In the genomic region with DNA sequence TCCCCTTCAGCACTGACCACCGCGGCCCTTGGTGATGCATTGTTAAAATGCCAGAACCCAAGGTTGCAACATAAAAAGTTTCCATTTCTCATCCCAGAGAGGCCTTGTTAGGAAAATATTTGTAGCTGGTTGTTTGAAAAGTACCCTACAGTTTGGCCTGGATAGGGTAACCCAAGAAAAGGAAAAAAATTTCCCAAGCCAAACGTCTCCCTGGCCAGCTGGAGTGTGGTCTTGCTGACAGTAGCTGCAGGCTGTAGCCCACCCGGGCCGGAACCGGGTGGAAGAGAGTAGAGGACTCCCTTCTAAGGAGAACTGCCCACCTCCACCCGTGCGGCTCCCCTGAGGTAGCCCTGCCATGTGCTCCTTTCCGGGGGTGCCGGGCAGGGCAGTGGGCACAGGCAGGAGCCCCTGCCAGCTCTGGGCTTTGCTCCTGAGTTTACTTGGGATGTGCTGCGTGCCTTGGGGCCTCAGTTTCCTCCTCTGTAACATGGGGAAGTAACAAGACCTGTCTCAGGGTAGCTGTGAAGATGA, we compare ENCODE assay signal across 22 cellular contexts. TPM values are rescaled to one million over a fixed set of nuclear protein-coding genes. Genes with fewer than 3 reads are reported as not detected.
A peak's percentile ranks its signal among the peaks of the same experiment; 100 is the strongest.
DNase-seq lines count a peak whose midpoint lies in the region; ATAC-seq and TF ChIP-seq lines count a peak whose summit lies in the region.
"Had no signal": no experiment of that assay in that cellular context is flagged by ENCODE, and none has a peak within 500 bp of the region (broad histone marks: within the 10 kb centered on the region; RNA-seq: fewer than 3 reads in every experiment).

No MANE protein-coding gene starts in this region.

- H3K36me3 ChIP-seq in GM23338 (ENCODE audit: insufficient read depth) = no peaks in the 10 kb centered on the region
- H3K36me3 ChIP-seq in colonic mucosa = peaks cover 6% of the 10 kb centered on the region
- H3K36me3 ChIP-seq in muscle layer of duodenum (ENCODE audit: control insufficient read depth in 1 of 2, insufficient read depth in 2 of 2, low read length in 2 of 2) = peaks cover 14 to 31% of the 10 kb centered on the region in 2 donors
- no peaks in the 10 kb centered on the region for H3K36me3 ChIP-seq in testis (ENCODE audit: low read depth, missing control alignments)
- peaks cover 10% of the 10 kb centered on the region; the same call in 1 of the 2 replicates for H3K36me3 ChIP-seq in OCI-LY7 (ENCODE audit: insufficient read depth, low read length)

- H3K79me2 ChIP-seq in GM23338 (replicated peaks; ENCODE audit: insufficient read depth) (no peaks in the 10 kb centered on the region), OCI-LY7 (ENCODE audit: insufficient read depth, low read depth, low read length) (no peaks in the 10 kb centered on the region)

- no peak overlapping the region for H3K4me3 ChIP-seq in GM23338
- no peak overlapping the region for H3K4me3 ChIP-seq in colonic mucosa
- H3K4me3 ChIP-seq in muscle layer of duodenum (ENCODE audit: low read depth in 1 of 2, low read length in 2 of 2) = peak overlapping the region in 1 of 2 donors; percentile 0
- no peak overlapping the region for H3K4me3 ChIP-seq in testis
- H3K4me3 ChIP-seq in OCI-LY7 (ENCODE audit: low read depth, low read length, poor library complexity, severe bottlenecking) = no peak overlapping the region
- H3K4me3 ChIP-seq: lung had no signal

- peaks cover 12% of the 10 kb centered on the region; the same call in 2 of the 3 replicates for H3K4me1 Mint-ChIP-seq in GM23338
- H3K4me1 Mint-ChIP-seq: activated CD8-positive, alpha-beta memory T cell treated with anti-CD3 and anti-CD28 coated beads, Interleukin-2, amount 10 ng/mL, durations not matched to agents 7 days and 5 days had no signal

- H3K4me2 ChIP-seq in GM23338 = no peak overlapping the region
- no peak overlapping the region for H3K4me2 ChIP-seq in OCI-LY7 (ENCODE audit: low read length)

- H3F3A ChIP-seq in GM23338 (replicated peaks; ENCODE audit: low read depth) = no peaks in the 10 kb centered on the region

- no peaks in the 10 kb centered on the region for H3K9me3 ChIP-seq in colonic mucosa
- no peaks in the 10 kb centered on the region for H3K9me3 ChIP-seq in muscle layer of duodenum (ENCODE audit: control insufficient read depth in 1 of 2, low read length in 2 of 2)
- no peaks in the 10 kb centered on the region for H3K9me3 ChIP-seq in testis
- no peaks in the 10 kb centered on the region for H3K9me3 ChIP-seq in OCI-LY7 (ENCODE audit: low read length)

- no peaks in the 10 kb centered on the region for H3K9me3 Mint-ChIP-seq in GM23338
- H3K9me3 Mint-ChIP-seq: nephron had no signal

- peaks cover 4% of the 10 kb centered on the region; the same call in 1 of the 3 replicates for H3K36me3 Mint-ChIP-seq in GM23338 (ENCODE audit: low read depth)

- CTCF ChIA-PET in OCI-LY7 (lab: Charles Lee; ENCODE audit: unreplicated experiment) = no interaction called here

- peaks cover 7% of the 10 kb centered on the region for H3K27me3 Mint-ChIP-seq in GM23338 (ENCODE audit: insufficient read depth, low read depth, poor library complexity)
- H3K27me3 Mint-ChIP-seq: activated CD8-positive, alpha-beta memory T cell treated with anti-CD3 and anti-CD28 coated beads, Interleukin-2, amount 10 ng/mL, durations not matched to agents 7 days and 5 days had no signal

- H3K9me2 ChIP-seq in GM23338 (ENCODE audit: insufficient read depth) (no peaks in the 10 kb centered on the region), OCI-LY7 (ENCODE audit: insufficient read depth, low read length) (no peaks in the 10 kb centered on the region)

- H3K27me3 ChIP-seq in GM23338 (ENCODE audit: insufficient read depth) (no peaks in the 10 kb centered on the region), colonic mucosa (no peaks in the 10 kb centered on the region), muscle layer of duodenum (ENCODE audit: low read depth, low read length) (no peaks in the 10 kb centered on the region), testis (no peaks in the 10 kb centered on the region)

- POLR2A ChIA-PET in OCI-LY7 (lab: Charles Lee) = no interaction called here

- WGBS in testis, 2 donors = 55 to 60% methylated on average over 10 to 11 of the region's 11 CpGs

- no peak for TF ChIP-seq CTCF in GM23338 (conservative IDR thresholded peaks at IDR 0.05; ENCODE audit: low read depth in 2 of 2)
- no peak for TF ChIP-seq CTCF in colonic mucosa (IDR thresholded peaks at IDR 0.05)
- TF ChIP-seq CTCF in testis (IDR thresholded peaks at IDR 0.05) = no peak
- TF ChIP-seq CTCF in OCI-LY7 (conservative IDR thresholded peaks at IDR 0.05; ENCODE audit: low read length) = no peak

- H3K9ac ChIP-seq in colonic mucosa (ENCODE audit: low read depth in 2 of 2, low read length in 2 of 2) = no peak overlapping the region

- no peaks in the 10 kb centered on the region for H3K4me1 ChIP-seq in GM23338 (ENCODE audit: insufficient read depth)
- no peaks in the 10 kb centered on the region for H3K4me1 ChIP-seq in colonic mucosa
- peaks cover 6 to 30% of the 10 kb centered on the region in 2 donors for H3K4me1 ChIP-seq in muscle layer of duodenum (ENCODE audit: control insufficient read depth in 1 of 2, insufficient read depth in 2 of 2, low read length in 2 of 2)
- H3K4me1 ChIP-seq in testis = peaks cover 15% of the 10 kb centered on the region
- H3K4me1 ChIP-seq in OCI-LY7 (ENCODE audit: insufficient read depth, low read length, poor library complexity, severe bottlenecking) = no peaks in the 10 kb centered on the region

- ATAC-seq in GM23338 (no peak), GM18502 (IDR thresholded peaks at IDR 0.05; ENCODE audit: poor library complexity, unreplicated experiment) (no peak), HG03457 (IDR thresholded peaks at IDR 0.05; ENCODE audit: unreplicated experiment) (no peak)
- ATAC-seq: activated CD8-positive, alpha-beta memory T cell treated with anti-CD3 and anti-CD28 coated beads, Interleukin-2, amount 10 ng/mL, durations not matched to agents 7 days and 5 days had no signal

- DNase-seq in GM23338 (ENCODE audit: low spot score) (no peak), colonic mucosa (no peak), testis (no peak), putamen (ENCODE audit: low spot score) (no peak), OCI-LY7 (ENCODE audit: low spot score) (no peak)
- DNase-seq: activated CD4-positive, alpha-beta T cell treated with anti-CD3 and anti-CD28 coated beads for 1 hour; activated CD8-positive, alpha-beta memory T cell treated with anti-CD3 and anti-CD28 coated beads, Interleukin-2, amount 10 ng/mL, durations not matched to agents 7 days and 5 days; activated gamma-delta T cell; cortex of kidney; Karpas-422; NCI-H1092; NCI-H82; retina had no signal

- H3K27ac Mint-ChIP-seq in GM23338 = 0 out of 2 replicates have a peak overlapping the region, but pooled peaks have one; percentile 56
- H3K27ac Mint-ChIP-seq: activated CD8-positive, alpha-beta memory T cell treated with anti-CD3 and anti-CD28 coated beads, Interleukin-2, amount 10 ng/mL, durations not matched to agents 7 days and 5 days had no signal

- H3K4me3 Mint-ChIP-seq in GM23338 = no peak overlapping the region
- H3K4me3 Mint-ChIP-seq: activated CD8-positive, alpha-beta memory T cell treated with anti-CD3 and anti-CD28 coated beads, Interleukin-2, amount 10 ng/mL, durations not matched to agents 7 days and 5 days; nephron had no signal

- intact Hi-C loops in colonic mucosa (cut with DNase I) (no loop called here), testis (cut with DNase I; ENCODE audit: low total_unique reads) (no loop called here), OCI-LY7 (cut with micrococcal nuclease; ENCODE audit: unreplicated experiment) (no loop called here)

- BruUV-seq in OCI-LY7 (replicated peaks; lab: Mats Ljungman, UMichigan) = no TSS peak

- H3K27ac ChIP-seq in GM23338 (ENCODE audit: low read depth) (no peak overlapping the region), colonic mucosa (peak overlapping the region; percentile 63), muscle layer of duodenum (ENCODE audit: low read length) (peak overlapping the region; percentile 75), testis (peak overlapping the region; percentile 76 to 81), OCI-LY7 (ENCODE audit: low read depth, low read length, poor library complexity, severe bottlenecking) (no peak overlapping the region)

- no peak overlapping the region for H2AFZ ChIP-seq in GM23338
- H2AFZ ChIP-seq in OCI-LY7 (ENCODE audit: low read length) = no peak overlapping the region

- TF ChIP-seq POLR2A in testis (IDR thresholded peaks at IDR 0.05) = no peak

- H4K20me1 ChIP-seq in GM23338 (replicated peaks; ENCODE audit: insufficient read depth) (no peaks in the 10 kb centered on the region), OCI-LY7 (ENCODE audit: insufficient read depth, low read length) (no peaks in the 10 kb centered on the region)

TF ChIP-seq in GM23338, 12 proteins besides CTCF, POLR2A, EP300 and RAD21 (continues in another document):
- no peak for TF ChIP-seq NANOG (IDR thresholded peaks at IDR 0.05; ENCODE audit: borderline replicate concordance)

RNA-seq across cellular contexts. Expression of gene IGHMBP2, which starts 38.5 kb away (rescaled TPM):
- 13.7 and 27.7 TPM in 2 replicates for total RNA-seq in GM23338 (2014; rRNA removed; shearing (Covaris generic))
- 14.3 TPM in 2 replicates for polyA plus RNA-seq in GM23338 (2016; fragmentation: Nextera tagmentation; extraction: Ambion mirVana)
- total RNA-seq in colonic mucosa = 10 to 100 TPM; 16.6 to 20.4 TPM
- total RNA-seq in testis = 10 to 100 TPM; 42.6 to 47.1 TPM
- polyA plus RNA-seq in testis (ENCODE audit: insufficient read depth, low read depth, low replicate concordance) = 68.9 TPM
- total RNA-seq in OCI-LY7 (2014; rRNA removed; shearing (Covaris generic)) = 17.5 and 27.3 TPM in 2 replicates
- 35.2 and 37.9 TPM in 2 replicates for total RNA-seq in OCI-LY7 (2022)

RNA-seq across cellular contexts. Expression of gene MRPL21, which starts 38.5 kb away (rescaled TPM):
- 46.6 and 62.4 TPM in 2 replicates for total RNA-seq in GM23338 (2014; rRNA removed; shearing (Covaris generic))
- polyA plus RNA-seq in GM23338 (2016; fragmentation: Nextera tagmentation; extraction: Ambion mirVana) (232 and 238 TPM in 2 replicates), testis (ENCODE audit: insufficient read depth, low read depth, low replicate concordance) (96.2 TPM)
- total RNA-seq in colonic mucosa (100 to 1,000 TPM in 1 of 2 donors, 10 to 100 TPM in 1; 59.8 to 104 TPM), testis (10 to 100 TPM; 43.2 to 45.0 TPM), OCI-LY7 (2022) (50.4 and 68.3 TPM in 2 replicates)
- total RNA-seq in OCI-LY7 (2014; rRNA removed; shearing (Covaris generic)) = 48.3 and 75.0 TPM in 2 replicates

RNA-seq across cellular contexts. Expression of gene MRGPRD, which starts 38.6 kb away (rescaled TPM):
- total RNA-seq in GM23338 (2014; rRNA removed; shearing (Covaris generic)) = not detected in 2 replicates
- not detected in 2 replicates for polyA plus RNA-seq in GM23338 (2016; fragmentation: Nextera tagmentation; extraction: Ambion mirVana)
- not detected for total RNA-seq in colonic mucosa
- total RNA-seq in testis = not detected
- polyA plus RNA-seq in testis (ENCODE audit: insufficient read depth, low read depth, low replicate concordance) = not detected
- total RNA-seq in OCI-LY7 (2014; rRNA removed; shearing (Covaris generic)) = not detected in 2 replicates
- not detected in 2 replicates for total RNA-seq in OCI-LY7 (2022)
- total RNA-seq: activated CD8-positive, alpha-beta memory T cell treated with anti-CD3 and anti-CD28 coated beads, Interleukin-2, amount 10 ng/mL, durations not matched to agents 7 days and 5 days; glomerular endothelial cell; H4; lung; subcutaneous adipose tissue had no signal
- polyA plus RNA-seq: BJ, lung had no signal

Comparison
In these comparisons a context has a peak if more than half of its experiments do, and no peak if none do; other contexts are left out.
1. H3K27ac ChIP-seq: peak in colonic mucosa (single experiment), muscle layer of duodenum (single experiment) and testis (2 of 2); none in GM23338 (single experiment) and OCI-LY7 (single experiment).